Comparison of ENCODE assay signal across 10 cellular contexts in the genomic region with DNA sequence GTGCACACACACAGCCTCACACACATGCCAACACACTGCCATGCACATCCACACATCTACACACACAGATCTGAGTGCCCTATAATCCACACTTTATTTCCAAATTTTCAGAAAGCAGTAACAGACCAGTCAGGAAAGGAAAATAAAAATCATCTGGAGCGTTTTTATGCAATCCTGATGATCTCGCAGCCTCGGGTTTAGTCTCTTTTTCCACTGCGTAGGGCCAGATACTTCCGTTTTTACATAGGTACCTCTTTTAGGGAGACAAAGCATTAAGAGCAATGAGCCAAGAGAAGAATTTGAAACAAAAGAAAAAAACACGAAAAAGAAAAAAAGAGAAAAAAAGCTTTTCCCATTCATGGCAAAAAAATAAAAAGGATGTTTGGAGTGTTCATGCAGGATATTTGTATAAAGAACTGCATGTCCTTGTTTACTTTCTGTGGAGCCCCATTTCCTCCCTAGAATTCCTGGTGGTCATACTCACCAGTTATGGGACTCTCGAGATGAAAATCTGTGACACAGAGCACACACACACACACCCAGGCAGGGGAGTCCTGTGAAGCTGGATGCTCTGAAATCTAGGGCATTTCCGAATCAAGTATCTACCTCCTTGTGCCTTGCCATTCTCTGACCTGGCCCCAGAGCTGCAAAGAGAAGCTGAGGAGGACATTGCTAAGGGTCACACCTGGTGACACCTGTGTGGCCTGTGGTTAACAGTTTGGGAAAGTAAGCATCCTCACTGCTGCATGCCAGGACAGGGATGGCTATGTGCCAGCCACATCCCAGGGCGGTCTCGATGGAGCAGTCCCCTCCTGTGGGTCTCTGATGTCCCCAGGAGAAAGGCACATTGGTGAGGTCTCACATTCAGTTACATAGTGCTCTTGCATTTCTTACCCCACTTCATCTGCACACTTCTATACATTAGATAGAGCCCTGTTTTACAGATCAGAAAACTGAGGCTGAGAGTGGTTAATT.
A peak's percentile ranks its signal among the peaks of the same experiment; 100 is the strongest.
DNase-seq lines count a peak whose midpoint lies in the region; ATAC-seq and TF ChIP-seq lines count a peak whose summit lies in the region.
"Had no signal": no experiment of that assay in that cellular context is flagged by ENCODE, and none has a peak within 500 bp of the region (broad histone marks: within the 10 kb centered on the region; RNA-seq: fewer than 3 reads in every experiment).

No MANE protein-coding gene starts in this region.

- no peak overlapping the region for H2BK5ac ChIP-seq in mesenchymal stem cell (ENCODE audit: low read depth, low read length, poor library complexity, severe bottlenecking)

- peak overlapping the region in 1 of 2 experiments; percentile 46 for H3K23ac ChIP-seq in mesenchymal stem cell (ENCODE audit: low read length in 2 of 2)

- H3K4me3 Mint-ChIP-seq in CD8-positive, alpha-beta T cell, result peak overlapping the region; percentile 20
- no peak overlapping the region for H3K4me3 Mint-ChIP-seq in progenitor cell of endocrine pancreas (ENCODE audit: low read depth)
- H3K4me3 Mint-ChIP-seq: nephron had no signal

- no peaks in the 10 kb centered on the region for H3K9me3 Mint-ChIP-seq in CD8-positive, alpha-beta T cell
- H3K9me3 Mint-ChIP-seq in progenitor cell of endocrine pancreas (ENCODE audit: low read depth), result no peaks in the 10 kb centered on the region
- H3K9me3 Mint-ChIP-seq: nephron had no signal

- H3K27me3 Mint-ChIP-seq in CD8-positive, alpha-beta T cell (ENCODE audit: low read depth), result no peaks in the 10 kb centered on the region
- peaks cover 32% of the 10 kb centered on the region for H3K27me3 Mint-ChIP-seq in progenitor cell of endocrine pancreas

- DNase-seq in CD8-positive, alpha-beta T cell, result no peak
- DNase-seq in amniotic epithelial cell (ENCODE audit: low read depth), result peak; percentile 75
- DNase-seq in mesenchymal stem cell, result peak; percentile 94
- no peak for DNase-seq in progenitor cell of endocrine pancreas (ENCODE audit: low spot score, unreplicated experiment)
- DNase-seq in Peyer's patch, result no peak
- DNase-seq in posterior vena cava (ENCODE audit: low spot score), result no peak
- DNase-seq: Right ventricle myocardium superior had no signal

- peak overlapping the region; percentile 33 for H3K9ac ChIP-seq in mesenchymal stem cell (ENCODE audit: low read length)

- peak overlapping the region; percentile 96 for H4K8ac ChIP-seq in mesenchymal stem cell (ENCODE audit: low read length)

- H2AFZ ChIP-seq in mesenchymal stem cell (ENCODE audit: low read depth, low read length), result no peak overlapping the region

- H3K4me3 ChIP-seq in CD8-positive, alpha-beta T cell (ENCODE audit: low read depth, low read length), result no peak overlapping the region
- H3K4me3 ChIP-seq in mesenchymal stem cell (ENCODE audit: insufficient read depth in 1 of 2, low read depth in 1 of 2, low read length in 2 of 2) (no peak overlapping the region), Peyer's patch (no peak overlapping the region)

- H3K4me1 ChIP-seq in CD8-positive, alpha-beta T cell (ENCODE audit: insufficient read depth, low read length), result peaks cover 64% of the 10 kb centered on the region
- peaks cover 9% of the 10 kb centered on the region for H3K4me1 ChIP-seq in mesenchymal stem cell (ENCODE audit: control insufficient read depth, insufficient read depth, low read depth, low read length)
- H3K4me1 ChIP-seq in Peyer's patch, result no peaks in the 10 kb centered on the region

- H3K27ac Mint-ChIP-seq in CD8-positive, alpha-beta T cell, result peak overlapping the region; percentile 5
- H3K27ac Mint-ChIP-seq in progenitor cell of endocrine pancreas, result no peak overlapping the region
- H3K27ac Mint-ChIP-seq: nephron had no signal

- no peak for TF ChIP-seq CTCF in CD8-positive, alpha-beta T cell (IDR thresholded peaks at IDR 0.05)
- no peak for TF ChIP-seq CTCF in progenitor cell of endocrine pancreas (IDR thresholded peaks at IDR 0.05; ENCODE audit: unreplicated experiment)
- TF ChIP-seq CTCF in Peyer's patch (IDR thresholded peaks at IDR 0.05), result no peak

- H4K91ac ChIP-seq in mesenchymal stem cell (ENCODE audit: low read length), result peak overlapping the region; percentile 99

- H3K27ac ChIP-seq in CD8-positive, alpha-beta T cell (ENCODE audit: low read depth, low read length), result no peak overlapping the region
- H3K27ac ChIP-seq in KOPT-K1 (ENCODE audit: low read depth, low read length, poor library complexity, severe bottlenecking) (peak overlapping the region; percentile 8), mesenchymal stem cell (ENCODE audit: low read length, poor library complexity, severe bottlenecking) (no peak overlapping the region), Peyer's patch (peak overlapping the region in 2 of 4 donors; percentile 56 to 73)

- no peak for ATAC-seq in CD8-positive, alpha-beta T cell
- ATAC-seq in HG02973 (IDR thresholded peaks at IDR 0.05; ENCODE audit: unreplicated experiment), result no peak

- no peak overlapping the region for H2AK5ac ChIP-seq in mesenchymal stem cell (ENCODE audit: low read length, severe bottlenecking)

- H3K18ac ChIP-seq in mesenchymal stem cell (ENCODE audit: low read depth in 1 of 2, low read length in 2 of 2), result peak overlapping the region; percentile 96 to 98

- H3K36me3 Mint-ChIP-seq in CD8-positive, alpha-beta T cell, result peaks cover 45% of the 10 kb centered on the region
- H3K36me3 Mint-ChIP-seq in progenitor cell of endocrine pancreas (ENCODE audit: insufficient read depth), result no peaks in the 10 kb centered on the region

- intact Hi-C loops in CD8-positive, alpha-beta T cell (cut with DNase I, micrococcal nuclease), result no loop called here
- intact Hi-C loops in posterior vena cava (cut with DNase I), result loop anchor here in 1 of 2 donors (1.0 kb wide), 1 partner anchor 25 kb away; no protein-coding TSS in a partner anchor

- peak overlapping the region; percentile 33 to 97 for H2BK12ac ChIP-seq in mesenchymal stem cell (ENCODE audit: low read length in 2 of 2)

- no peak overlapping the region for H3K4me2 ChIP-seq in mesenchymal stem cell (ENCODE audit: low read length, poor library complexity, severe bottlenecking)

- no peaks in the 10 kb centered on the region for H3K9me3 ChIP-seq in CD8-positive, alpha-beta T cell (ENCODE audit: low read length)
- H3K9me3 ChIP-seq in KOPT-K1 (ENCODE audit: insufficient read depth, low read length, poor library complexity, severe bottlenecking) (no peaks in the 10 kb centered on the region), mesenchymal stem cell (ENCODE audit: control insufficient read depth, low read length) (no peaks in the 10 kb centered on the region), Peyer's patch (no peaks in the 10 kb centered on the region)

- peak overlapping the region; percentile 38 to 95 for H3K4ac ChIP-seq in mesenchymal stem cell (ENCODE audit: low read depth in 1 of 2, low read length in 2 of 2)

- H3K4me1 Mint-ChIP-seq in CD8-positive, alpha-beta T cell (ENCODE audit: low read depth), result peaks cover 88% of the 10 kb centered on the region
- peaks cover 3% of the 10 kb centered on the region for H3K4me1 Mint-ChIP-seq in progenitor cell of endocrine pancreas (ENCODE audit: low read depth)

- POLR2A ChIA-PET in CD8-positive, alpha-beta T cell (lab: Charles Lee), result interaction anchor here (0.5 kb wide), 1 partner anchor 24 kb away, joined by 3 read pairs; no protein-coding TSS in a partner anchor

- peak overlapping the region in 1 of 2 experiments; percentile 91 for H3K14ac ChIP-seq in mesenchymal stem cell (ENCODE audit: low read length in 2 of 2)

- CTCF ChIA-PET in CD8-positive, alpha-beta T cell (lab: Charles Lee), result interaction anchor here (0.6 kb wide), 1 partner anchor 85 kb away, joined by 3 read pairs; no protein-coding TSS in a partner anchor

- H3K27me3 ChIP-seq in CD8-positive, alpha-beta T cell (ENCODE audit: insufficient read depth, low read length), result no peaks in the 10 kb centered on the region
- H3K27me3 ChIP-seq in mesenchymal stem cell (ENCODE audit: control insufficient read depth in 1 of 2, insufficient read depth in 1 of 2, low read length in 2 of 2) (no peaks in the 10 kb centered on the region), Peyer's patch (no peaks in the 10 kb centered on the region)

- H2BK15ac ChIP-seq in mesenchymal stem cell (ENCODE audit: low read depth, poor library complexity, severe bottlenecking), result peak overlapping the region; percentile 29

- 16% methylated on average over 8 of the region's 10 CpGs for WGBS in mesenchymal stem cell

- no peaks in the 10 kb centered on the region for H3K79me1 ChIP-seq in mesenchymal stem cell (replicated peaks; ENCODE audit: low read length, poor library complexity, severe bottlenecking)

- no peak for TF ChIP-seq POLR2A in Peyer's patch (IDR thresholded peaks at IDR 0.05)

- peak overlapping the region; percentile 19 for H2BK120ac ChIP-seq in mesenchymal stem cell (ENCODE audit: low read depth, low read length)

- no peaks in the 10 kb centered on the region for H3K36me3 ChIP-seq in CD8-positive, alpha-beta T cell (ENCODE audit: insufficient read depth, low read length)
- peaks cover 76% of the 10 kb centered on the region for H3K36me3 ChIP-seq in KOPT-K1 (ENCODE audit: insufficient read depth, low read length)
- H3K36me3 ChIP-seq in mesenchymal stem cell (ENCODE audit: control insufficient read depth in 1 of 2, insufficient read depth in 2 of 2, low read depth in 1 of 2, low read length in 2 of 2), result peaks cover 0 to 3% of the 10 kb centered on the region in 2 experiments
- no peaks in the 10 kb centered on the region for H3K36me3 ChIP-seq in Peyer's patch

Comparison
In these comparisons a context has a peak if more than half of its experiments do, and no peak if none do; other contexts are left out.
1. DNase-seq: peak in amniotic epithelial cell (single experiment) and mesenchymal stem cell (single experiment); none in CD8-positive, alpha-beta T cell (0 of 7), progenitor cell of endocrine pancreas (single experiment), Peyer's patch (0 of 3) and posterior vena cava (single experiment).